9 cellular contexts compared by ENCODE assay signal in genomic region chr13:51286135-51287002, GRCh38. TPM values are rescaled to one million over a fixed set of nuclear protein-coding genes. Genes with fewer than 3 reads are reported as not detected.
DNase-seq lines count a peak whose midpoint lies in the region; ATAC-seq, FAIRE-seq and TF ChIP-seq lines count a peak whose summit lies in the region.
"Had no signal": no experiment of that assay in that cellular context is flagged by ENCODE, and none has a peak within 500 bp of the region (broad histone marks: within the 10 kb centered on the region; RNA-seq: fewer than 3 reads in every experiment).

No MANE protein-coding gene starts in this region.

- H3K4me3 ChIP-seq in astrocyte (ENCODE audit: insufficient read depth, low read depth, low read length), result no peak overlapping the region
- H3K4me3 ChIP-seq in skeletal muscle satellite cell (ENCODE audit: low read length), result no peak overlapping the region

- DNase-seq in Caki2 (ENCODE audit: low read depth), result peak; percentile 31
- DNase-seq in NCI-H146 treated with DMSO at 0.1 percent for 48 hours (lab: John Stamatoyannopoulos, UW; ENCODE audit: unreplicated experiment), result peak; percentile 23
- peak; percentile 12 for DNase-seq in T-helper 22 cell (ENCODE audit: low read depth)
- DNase-seq in astrocyte (ENCODE audit: low read depth), result no peak
- DNase-seq in hypothalamus (lab: John Stamatoyannopoulos, UW), result peak; percentile 9 to 90 (median 67)
- no peak for DNase-seq in T1000 (lab: John Stamatoyannopoulos, UW)

- H3K4me1 ChIP-seq in astrocyte (ENCODE audit: insufficient read depth, low read length) (no peaks in the 10 kb centered on the region), skeletal muscle satellite cell (ENCODE audit: control insufficient read depth, insufficient read depth, low read length) (no peaks in the 10 kb centered on the region)

- H3K79me2 ChIP-seq in astrocyte (ENCODE audit: insufficient read depth, low read length), result no peaks in the 10 kb centered on the region

- H3K27me3 Mint-ChIP-seq in astrocyte (ENCODE audit: low read depth, unreplicated experiment), result peaks cover 13% of the 10 kb centered on the region

- FAIRE-seq in astrocyte (lab: Jason Lieb, UNC), result no peak
- FAIRE-seq: TTC549 had no signal

- peak overlapping the region; percentile 11 for H3K4me2 ChIP-seq in astrocyte (ENCODE audit: low read length)
- peak overlapping the region; percentile 47 for H3K4me2 ChIP-seq in skeletal muscle satellite cell (ENCODE audit: low read length)

- H3K27ac Mint-ChIP-seq in astrocyte (ENCODE audit: unreplicated experiment), result no peak overlapping the region

- no peaks in the 10 kb centered on the region for H4K20me1 ChIP-seq in astrocyte (ENCODE audit: insufficient read depth, low read length)

- peak; percentile 67 for ATAC-seq in GM21737 (IDR thresholded peaks at IDR 0.05; ENCODE audit: unreplicated experiment)

- H3K9me3 ChIP-seq in astrocyte (ENCODE audit: insufficient read depth, low read depth, low read length) (no peaks in the 10 kb centered on the region), skeletal muscle satellite cell (replicated peaks; ENCODE audit: low read length) (no peaks in the 10 kb centered on the region)

- H3K9ac ChIP-seq in astrocyte (ENCODE audit: low read length), result no peak overlapping the region
- H3K9ac ChIP-seq in skeletal muscle satellite cell (ENCODE audit: low read depth, low read length), result no peak overlapping the region

- no peak overlapping the region for H3K27ac ChIP-seq in astrocyte (ENCODE audit: low read depth, low read length)

- H3K4me1 Mint-ChIP-seq in astrocyte (ENCODE audit: low read depth, unreplicated experiment), result peaks cover 3% of the 10 kb centered on the region

- no peaks in the 10 kb centered on the region for H3K9me3 Mint-ChIP-seq in astrocyte (ENCODE audit: unreplicated experiment)

- H3K36me3 Mint-ChIP-seq in astrocyte (ENCODE audit: low read depth, unreplicated experiment), result no peaks in the 10 kb centered on the region

- in situ Hi-C loops in Caki2 (cut with HindIII; ENCODE audit: low pct_unique_long_range_greater_than_20kb, low sequenced_read_pairs), result no loop called here

- no peak overlapping the region for H2AFZ ChIP-seq in astrocyte (ENCODE audit: low read depth, low read length)

- H3K4me3 Mint-ChIP-seq in astrocyte (ENCODE audit: unreplicated experiment), result no peak overlapping the region

- H3K36me3 ChIP-seq in astrocyte (ENCODE audit: insufficient read depth, low read length) (no peaks in the 10 kb centered on the region), skeletal muscle satellite cell (ENCODE audit: insufficient read depth, low read length) (no peaks in the 10 kb centered on the region)

- TF ChIP-seq CTCF in astrocyte (IDR thresholded peaks at IDR 0.05; ENCODE audit: insufficient read depth, low read depth, low read length), result peak; percentile 94

- H3K27me3 ChIP-seq in astrocyte (ENCODE audit: insufficient read depth, low read length), result peaks cover 4% of the 10 kb centered on the region
- H3K27me3 ChIP-seq in skeletal muscle satellite cell (ENCODE audit: control insufficient read depth, insufficient read depth, low read length), result peaks cover 32% of the 10 kb centered on the region

RNA-seq across cellular contexts. Expression of gene SERPINE3, which starts 53.1 kb away (rescaled TPM):
- not detected in 2 replicates for total RNA-seq in Caki2 (2014; rRNA removed; shearing (Covaris generic); ENCODE audit: low replicate concordance)
- not detected in 2 replicates for total RNA-seq in astrocyte
- total RNA-seq in skeletal muscle satellite cell (2012; rRNA removed), result not detected in 2 replicates

Comparison
In these comparisons a context has a peak if more than half of its experiments do, and no peak if none do; other contexts are left out.
1. DNase-seq: peak in Caki2 (single experiment), NCI-H146 treated with DMSO at 0.1 percent for 48 hours (single experiment), T-helper 22 cell (single experiment) and hypothalamus (51 of 51); none in astrocyte (single experiment) and T1000 (single experiment).